Comparison of ENCODE assay signal across 9 cellular contexts in the genomic region with DNA sequence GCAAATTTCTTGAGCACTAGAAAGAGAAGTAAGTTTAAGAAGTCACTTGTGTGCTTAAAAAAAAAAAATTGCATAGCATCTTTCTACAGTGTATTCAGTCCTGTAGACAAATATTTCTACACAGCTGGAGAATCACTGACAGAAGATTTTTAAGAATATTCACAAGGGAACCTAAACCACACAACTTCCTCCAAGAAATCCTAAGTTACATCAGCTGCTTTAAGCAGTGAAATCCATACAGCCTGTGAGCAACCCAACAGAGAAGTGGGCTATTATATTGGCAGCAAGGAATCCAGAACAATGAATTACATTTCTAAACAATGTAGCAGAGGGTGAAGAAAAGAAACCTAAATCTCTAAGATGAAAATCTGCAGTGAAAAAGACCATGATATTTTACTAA. TPM values are rescaled to one million over a fixed set of nuclear protein-coding genes. Genes with fewer than 3 reads are reported as not detected.
A peak's percentile ranks its signal among the peaks of the same experiment; 100 is the strongest.
DNase-seq lines count a peak whose midpoint lies in the region; ATAC-seq and TF ChIP-seq lines count a peak whose summit lies in the region.
"Had no signal": no experiment of that assay in that cellular context is flagged by ENCODE, and none has a peak within 500 bp of the region (broad histone marks: within the 10 kb centered on the region; RNA-seq: fewer than 3 reads in every experiment).

No MANE protein-coding gene starts in this region.

- peak overlapping the region; percentile 57 to 77 (median 66) for H3K27ac ChIP-seq in gastrocnemius medialis
- H3K27ac ChIP-seq: KMS-11 had no signal

- in situ Hi-C loops in gastrocnemius medialis (cut with MboI; ENCODE audit: low sequenced_read_pairs in 4 of 4): no loop called here

- TF ChIP-seq POLR2A in gastrocnemius medialis (IDR thresholded peaks at IDR 0.05): no peak

- peak overlapping the region; percentile 43 to 64 (median 54) for H3K4me3 ChIP-seq in gastrocnemius medialis

- DNase-seq in GM04504 (ENCODE audit: low read depth) (peak; percentile 21), OCI-M1 (lab: John Stamatoyannopoulos, UW) (peak; percentile 51), fibroblast of peridontal ligament (ENCODE audit: extremely low read depth) (peak; percentile 88), gastrocnemius medialis (no peak), cortex of kidney (lab: John Stamatoyannopoulos, UW) (no peak)

- peaks cover 3 to 15% of the 10 kb centered on the region in 2 donors for H3K4me1 ChIP-seq in gastrocnemius medialis

- peaks cover 0 to 4% (median 0%) of the 10 kb centered on the region in 3 donors for H3K27me3 ChIP-seq in gastrocnemius medialis

- intact Hi-C loops in gastrocnemius medialis (cut with DNase I; ENCODE audit: low total_unique reads): loop anchor here (5.0 kb wide), 1 partner anchor 49 kb away; no protein-coding TSS in a partner anchor

- no peaks in the 10 kb centered on the region for H3K36me3 ChIP-seq in gastrocnemius medialis

- TF ChIP-seq CTCF in gastrocnemius medialis (IDR thresholded peaks at IDR 0.05 in 4 of 5, conservative IDR thresholded peaks at IDR 0.05 in 1 of 5): no peak

- no peaks in the 10 kb centered on the region for H3K9me3 ChIP-seq in gastrocnemius medialis

- ATAC-seq in gastrocnemius medialis (no peak), esophagus mucosa (no peak), HG03378 (IDR thresholded peaks at IDR 0.05; ENCODE audit: unreplicated experiment) (no peak)
- no peak for ATAC-seq in activated CD4-positive, CD25-positive, alpha-beta regulatory T cell treated with anti-CD3 and anti-CD28 coated beads, Interleukin-2, amount 50 U/mL, for 24 hours

RNA-seq across cellular contexts. Expression of a gene that starts 1.5 kb away (rescaled TPM):
- total RNA-seq in gastrocnemius medialis: 10 to 100 TPM; 31.4 to 46.7 (median 45.6) TPM
- 97.3 TPM for total RNA-seq in esophagus mucosa

Comparison
In these comparisons a context has a peak if more than half of its experiments do, and no peak if none do; other contexts are left out.
1. DNase-seq: peak in GM04504 (single experiment), OCI-M1 (single experiment) and fibroblast of peridontal ligament (single experiment); none in gastrocnemius medialis (0 of 2) and cortex of kidney (single experiment).